Comparison of ENCODE assay signal across 1 cellular context in genomic region chr19:5012688-5013457, GRCh38.
TF ChIP-seq lines count a peak whose summit lies in the region.

No MANE protein-coding gene starts in this region.

TF ChIP-seq in WTC11, 78 proteins besides CTCF, POLR2A, EP300 and RAD21 (continued from another document):
- TF ChIP-seq, protein P1, sequence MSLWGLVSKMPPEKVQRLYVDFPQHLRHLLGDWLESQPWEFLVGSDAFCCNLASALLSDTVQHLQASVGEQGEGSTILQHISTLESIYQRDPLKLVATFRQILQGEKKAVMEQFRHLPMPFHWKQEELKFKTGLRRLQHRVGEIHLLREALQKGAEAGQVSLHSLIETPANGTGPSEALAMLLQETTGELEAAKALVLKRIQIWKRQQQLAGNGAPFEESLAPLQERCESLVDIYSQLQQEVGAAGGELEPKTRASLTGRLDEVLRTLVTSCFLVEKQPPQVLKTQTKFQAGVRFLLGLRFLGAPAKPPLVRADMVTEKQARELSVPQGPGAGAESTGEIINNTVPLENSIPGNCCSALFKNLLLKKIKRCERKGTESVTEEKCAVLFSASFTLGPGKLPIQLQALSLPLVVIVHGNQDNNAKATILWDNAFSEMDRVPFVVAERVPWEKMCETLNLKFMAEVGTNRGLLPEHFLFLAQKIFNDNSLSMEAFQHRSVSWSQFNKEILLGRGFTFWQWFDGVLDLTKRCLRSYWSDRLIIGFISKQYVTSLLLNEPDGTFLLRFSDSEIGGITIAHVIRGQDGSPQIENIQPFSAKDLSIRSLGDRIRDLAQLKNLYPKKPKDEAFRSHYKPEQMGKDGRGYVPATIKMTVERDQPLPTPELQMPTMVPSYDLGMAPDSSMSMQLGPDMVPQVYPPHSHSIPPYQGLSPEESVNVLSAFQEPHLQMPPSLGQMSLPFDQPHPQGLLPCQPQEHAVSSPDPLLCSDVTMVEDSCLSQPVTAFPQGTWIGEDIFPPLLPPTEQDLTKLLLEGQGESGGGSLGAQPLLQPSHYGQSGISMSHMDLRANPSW (CRISPR knock-in tag; conservative IDR thresholded peaks at IDR 0.05; ENCODE audit: low read depth) = no peak
- TF ChIP-seq, protein P2, sequence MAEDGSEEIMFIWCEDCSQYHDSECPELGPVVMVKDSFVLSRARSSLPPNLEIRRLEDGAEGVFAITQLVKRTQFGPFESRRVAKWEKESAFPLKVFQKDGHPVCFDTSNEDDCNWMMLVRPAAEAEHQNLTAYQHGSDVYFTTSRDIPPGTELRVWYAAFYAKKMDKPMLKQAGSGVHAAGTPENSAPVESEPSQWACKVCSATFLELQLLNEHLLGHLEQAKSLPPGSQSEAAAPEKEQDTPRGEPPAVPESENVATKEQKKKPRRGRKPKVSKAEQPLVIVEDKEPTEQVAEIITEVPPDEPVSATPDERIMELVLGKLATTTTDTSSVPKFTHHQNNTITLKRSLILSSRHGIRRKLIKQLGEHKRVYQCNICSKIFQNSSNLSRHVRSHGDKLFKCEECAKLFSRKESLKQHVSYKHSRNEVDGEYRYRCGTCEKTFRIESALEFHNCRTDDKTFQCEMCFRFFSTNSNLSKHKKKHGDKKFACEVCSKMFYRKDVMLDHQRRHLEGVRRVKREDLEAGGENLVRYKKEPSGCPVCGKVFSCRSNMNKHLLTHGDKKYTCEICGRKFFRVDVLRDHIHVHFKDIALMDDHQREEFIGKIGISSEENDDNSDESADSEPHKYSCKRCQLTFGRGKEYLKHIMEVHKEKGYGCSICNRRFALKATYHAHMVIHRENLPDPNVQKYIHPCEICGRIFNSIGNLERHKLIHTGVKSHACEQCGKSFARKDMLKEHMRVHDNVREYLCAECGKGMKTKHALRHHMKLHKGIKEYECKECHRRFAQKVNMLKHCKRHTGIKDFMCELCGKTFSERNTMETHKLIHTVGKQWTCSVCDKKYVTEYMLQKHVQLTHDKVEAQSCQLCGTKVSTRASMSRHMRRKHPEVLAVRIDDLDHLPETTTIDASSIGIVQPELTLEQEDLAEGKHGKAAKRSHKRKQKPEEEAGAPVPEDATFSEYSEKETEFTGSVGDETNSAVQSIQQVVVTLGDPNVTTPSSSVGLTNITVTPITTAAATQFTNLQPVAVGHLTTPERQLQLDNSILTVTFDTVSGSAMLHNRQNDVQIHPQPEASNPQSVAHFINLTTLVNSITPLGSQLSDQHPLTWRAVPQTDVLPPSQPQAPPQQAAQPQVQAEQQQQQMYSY (CRISPR knock-in tag; IDR thresholded peaks at IDR 0.05) = no peak
- TF ChIP-seq NFE2L1 (CRISPR knock-in tag; IDR thresholded peaks at IDR 0.05) (no peak), E2F1 (CRISPR knock-in tag; IDR thresholded peaks at IDR 0.05) (no peak), MYBL2 (CRISPR knock-in tag; IDR thresholded peaks at IDR 0.05) (no peak), ZNF263 (CRISPR knock-in tag; IDR thresholded peaks at IDR 0.05; ENCODE audit: low read depth) (no peak), CREM (CRISPR knock-in tag; IDR thresholded peaks at IDR 0.05) (no peak), TCF7 (CRISPR knock-in tag; IDR thresholded peaks at IDR 0.05; ENCODE audit: low read depth) (no peak)
- TF ChIP-seq, protein P3, sequence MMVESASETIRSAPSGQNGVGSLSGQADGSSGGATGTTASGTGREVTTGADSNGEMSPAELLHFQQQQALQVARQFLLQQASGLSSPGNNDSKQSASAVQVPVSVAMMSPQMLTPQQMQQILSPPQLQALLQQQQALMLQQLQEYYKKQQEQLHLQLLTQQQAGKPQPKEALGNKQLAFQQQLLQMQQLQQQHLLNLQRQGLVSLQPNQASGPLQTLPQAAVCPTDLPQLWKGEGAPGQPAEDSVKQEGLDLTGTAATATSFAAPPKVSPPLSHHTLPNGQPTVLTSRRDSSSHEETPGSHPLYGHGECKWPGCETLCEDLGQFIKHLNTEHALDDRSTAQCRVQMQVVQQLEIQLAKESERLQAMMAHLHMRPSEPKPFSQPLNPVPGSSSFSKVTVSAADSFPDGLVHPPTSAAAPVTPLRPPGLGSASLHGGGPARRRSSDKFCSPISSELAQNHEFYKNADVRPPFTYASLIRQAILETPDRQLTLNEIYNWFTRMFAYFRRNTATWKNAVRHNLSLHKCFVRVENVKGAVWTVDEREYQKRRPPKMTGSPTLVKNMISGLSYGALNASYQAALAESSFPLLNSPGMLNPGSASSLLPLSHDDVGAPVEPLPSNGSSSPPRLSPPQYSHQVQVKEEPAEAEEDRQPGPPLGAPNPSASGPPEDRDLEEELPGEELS (CRISPR knock-in tag; IDR thresholded peaks at IDR 0.05) = no peak
TF ChIP-seq in WTC11: peak in this region for 0.
